Comparison of ENCODE assay signal across 20 cellular contexts in genomic region chrX:39693298-39693697, GRCh38.
DNase-seq lines count a peak whose midpoint lies in the region; ATAC-seq and TF ChIP-seq lines count a peak whose summit lies in the region.
"Had no signal": no experiment of that assay in that cellular context is flagged by ENCODE, and none has a peak within 500 bp of the region (broad histone marks: within the 10 kb centered on the region; RNA-seq: fewer than 3 reads in every experiment).

No MANE protein-coding gene starts in this region.

- H3K36me3 Mint-ChIP-seq in activated CD4-positive, alpha-beta T cell treated with anti-CD3 and anti-CD28 coated beads for 36 hours (ENCODE audit: low read depth), result peaks cover 2% of the 10 kb centered on the region
- H3K36me3 Mint-ChIP-seq: activated naive CD4-positive, alpha-beta T cell treated with anti-CD3 and anti-CD28 coated beads, Interleukin-2, amount 50 U/mL, for 72 hours; T-cell had no signal

- no peak for ATAC-seq in activated CD4-positive, alpha-beta T cell treated with anti-CD3 and anti-CD28 coated beads for 36 hours
- ATAC-seq: activated naive CD4-positive, alpha-beta T cell treated with anti-CD3 and anti-CD28 coated beads, Interleukin-2, amount 50 U/mL, for 72 hours; T-cell had no signal

- DNase-seq in COLO668 (lab: John Stamatoyannopoulos, UW; ENCODE audit: unreplicated experiment) (peak; percentile 9), HEK293T (ENCODE audit: extremely low spot score) (peak; percentile 51), SW480 (ENCODE audit: low spot score) (peak; percentile 56), left kidney (ENCODE audit: low read depth, low spot score) (peak; percentile 58), uterus (no peak), T-helper 1 cell (no peak)
- no peak for DNase-seq in activated CD4-positive, alpha-beta T cell treated with anti-CD3 and anti-CD28 coated beads for 36 hours
- DNase-seq: activated CD4-positive, alpha-beta T cell treated with anti-CD3 and anti-CD28 coated beads, Interleukin-2, amount 10 ng/mL, durations not matched to agents 24 days and 14 days; DMS153; HFFc6; NCI-H1092; NCI-H2081; NCI-H526 treated with DMSO at 0.1 percent for 48 hours; T-cell had no signal

- H3K27ac Mint-ChIP-seq in activated CD4-positive, alpha-beta T cell treated with anti-CD3 and anti-CD28 coated beads for 36 hours, result no peak overlapping the region
- H3K27ac Mint-ChIP-seq: activated CD4-positive, alpha-beta T cell treated with anti-CD3 and anti-CD28 coated beads, Interleukin-2, amount 10 ng/mL, durations not matched to agents 24 days and 14 days; activated naive CD4-positive, alpha-beta T cell treated with anti-CD3 and anti-CD28 coated beads, Interleukin-2, amount 50 U/mL, for 72 hours; activated T-helper 1 cell treated with anti-CD3 and anti-CD28 coated beads, Interleukin-12 subunit alpha, Interleukin-12 subunit beta, Interleukin-2, Interleukin-4 antibody, amounts not matched to agents 30 ng/mL and 10 ng/mL and 1 ng/mL, durations not matched to agents 14 hours and 24 hours and 36 hours; HFFc6; nephron; T-cell had no signal

- no peak overlapping the region for H3K4me3 Mint-ChIP-seq in activated CD4-positive, alpha-beta T cell treated with anti-CD3 and anti-CD28 coated beads for 36 hours
- H3K4me3 Mint-ChIP-seq: activated CD4-positive, alpha-beta T cell treated with anti-CD3 and anti-CD28 coated beads, Interleukin-2, amount 10 ng/mL, durations not matched to agents 24 days and 14 days; activated T-helper 1 cell treated with anti-CD3 and anti-CD28 coated beads, Interleukin-12 subunit alpha, Interleukin-12 subunit beta, Interleukin-2, Interleukin-4 antibody, amounts not matched to agents 30 ng/mL and 10 ng/mL and 1 ng/mL, durations not matched to agents 14 hours and 24 hours and 36 hours; HFFc6; nephron; T-cell had no signal

- H3K27me3 ChIP-seq in uterus, result no peaks in the 10 kb centered on the region
- H3K27me3 ChIP-seq: ascending aorta, vagina had no signal

- POLR2A ChIA-PET in HEK293T (lab: Yijun Ruan, JAX), result no interaction called here
- POLR2A ChIA-PET in activated CD4-positive, alpha-beta T cell treated with anti-CD3 and anti-CD28 coated beads for 36 hours (lab: Charles Lee), result no interaction called here

- H3K36me3 ChIP-seq in uterus, result no peaks in the 10 kb centered on the region
- H3K36me3 ChIP-seq: ascending aorta, vagina had no signal

- H3K9me3 ChIP-seq in uterus, result peaks cover 0 to 4% of the 10 kb centered on the region in 2 donors

- TF ChIP-seq POLR2A in uterus (IDR thresholded peaks at IDR 0.05), result no peak

- no peak for TF ChIP-seq CTCF in uterus (IDR thresholded peaks at IDR 0.05)

- no peaks in the 10 kb centered on the region for H3K4me1 ChIP-seq in uterus
- H3K4me1 ChIP-seq: vagina had no signal

- peaks cover 6% of the 10 kb centered on the region for H3K27me3 Mint-ChIP-seq in activated CD4-positive, alpha-beta T cell treated with anti-CD3 and anti-CD28 coated beads for 36 hours

- H3K4me1 Mint-ChIP-seq in activated CD4-positive, alpha-beta T cell treated with anti-CD3 and anti-CD28 coated beads for 36 hours, result no peaks in the 10 kb centered on the region
- H3K4me1 Mint-ChIP-seq: activated CD4-positive, alpha-beta T cell treated with anti-CD3 and anti-CD28 coated beads, Interleukin-2, amount 10 ng/mL, durations not matched to agents 24 days and 14 days had no signal

- peaks cover 2% of the 10 kb centered on the region for H3K9me3 Mint-ChIP-seq in activated CD4-positive, alpha-beta T cell treated with anti-CD3 and anti-CD28 coated beads for 36 hours (ENCODE audit: low read depth)
- H3K9me3 Mint-ChIP-seq: activated CD4-positive, alpha-beta T cell treated with anti-CD3 and anti-CD28 coated beads, Interleukin-2, amount 10 ng/mL, durations not matched to agents 24 days and 14 days; activated T-helper 1 cell treated with anti-CD3 and anti-CD28 coated beads, Interleukin-12 subunit alpha, Interleukin-12 subunit beta, Interleukin-2, Interleukin-4 antibody, amounts not matched to agents 30 ng/mL and 10 ng/mL and 1 ng/mL, durations not matched to agents 14 hours and 24 hours and 36 hours; HFFc6 had no signal

- intact Hi-C loops in uterus (cut with DNase I; ENCODE audit: low total_unique reads), result no loop called here
- intact Hi-C loops in activated CD4-positive, alpha-beta T cell treated with anti-CD3 and anti-CD28 coated beads for 36 hours (cut with DNase I, micrococcal nuclease), result no loop called here

- no peak overlapping the region for H3K4me3 ChIP-seq in uterus
- H3K4me3 ChIP-seq: ascending aorta, vagina had no signal

- no peak overlapping the region for H3K27ac ChIP-seq in uterus
- H3K27ac ChIP-seq: ascending aorta, epithelial cell of prostate, vagina had no signal

- CTCF ChIA-PET in HEK293T (lab: Yijun Ruan, JAX), result interaction anchor here (1.1 kb wide), 1 partner anchor 12 kb away, joined by 3 read pairs; no protein-coding TSS in a partner anchor
- CTCF ChIA-PET in activated CD4-positive, alpha-beta T cell treated with anti-CD3 and anti-CD28 coated beads for 36 hours (lab: Charles Lee), result no interaction called here

TF ChIP-seq in HEK293T, 16 proteins besides CTCF, POLR2A, EP300 and RAD21:
- no peak for TF ChIP-seq ZNF384 (IDR thresholded peaks at IDR 0.05)
- TF ChIP-seq PKNOX1 (IDR thresholded peaks at IDR 0.05), result peak; percentile 89
- no peak for TF ChIP-seq LEF1 (IDR thresholded peaks at IDR 0.05; ENCODE audit: borderline replicate concordance)

Comparison
In these comparisons a context has a peak if more than half of its experiments do, and no peak if none do; other contexts are left out.
1. DNase-seq: peak in COLO668 (single experiment), HEK293T (single experiment), SW480 (single experiment) and left kidney (single experiment); none in uterus (0 of 2), activated CD4-positive, alpha-beta T cell treated with anti-CD3 and anti-CD28 coated beads for 36 hours (single experiment) and T-helper 1 cell (0 of 5).